In the genomic region with DNA sequence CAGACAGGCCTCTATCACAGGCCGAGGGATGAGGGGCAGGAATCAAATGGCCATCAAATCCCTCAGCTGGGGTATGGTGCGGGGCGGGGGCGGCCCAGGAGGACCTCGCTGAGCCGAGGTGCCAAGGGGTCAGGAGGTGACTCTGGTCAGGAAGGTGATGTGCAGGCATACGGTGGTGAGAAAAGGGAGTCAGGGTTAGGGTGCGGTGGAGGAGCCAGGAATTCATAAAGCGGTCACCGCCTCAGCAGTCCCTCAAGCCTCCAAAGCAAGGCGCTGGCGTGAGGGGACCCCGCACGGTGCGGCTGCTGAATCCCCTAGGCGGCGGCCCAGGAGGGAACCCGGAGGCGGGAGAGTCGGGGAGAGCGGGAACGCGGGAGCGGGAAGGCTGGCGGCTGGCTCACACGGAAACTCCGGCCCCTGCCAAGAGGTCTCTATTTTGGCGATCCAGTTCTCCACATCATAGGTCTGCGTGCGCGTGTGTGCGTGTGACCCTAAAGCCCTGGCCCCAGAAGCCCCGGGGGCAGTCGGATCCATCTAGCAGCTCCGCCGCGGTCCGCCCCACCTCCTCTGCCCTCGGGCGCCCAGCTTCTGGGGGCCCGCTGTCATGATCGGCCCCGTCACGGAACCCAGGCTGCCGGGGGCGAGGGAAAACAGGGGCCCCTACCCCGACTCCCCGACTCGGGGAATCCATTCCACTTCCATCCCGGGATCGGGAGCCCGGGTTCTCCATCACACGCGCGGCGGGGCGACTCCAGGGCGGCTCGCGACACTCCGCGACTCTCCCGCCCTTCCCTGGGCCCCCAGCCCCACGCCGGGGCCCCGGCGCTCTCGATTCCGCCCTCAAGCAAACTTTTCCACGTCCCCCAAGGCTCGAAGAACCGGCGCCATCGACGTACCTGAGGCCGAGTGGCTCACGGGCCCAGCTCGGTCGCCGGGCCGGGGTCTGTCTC, we compare ENCODE assay signal across 8 cellular contexts. TPM values are rescaled to one million over a fixed set of nuclear protein-coding genes. Genes with fewer than 3 reads are reported as not detected.
DNase-seq lines count a peak whose midpoint lies in the region; ATAC-seq and TF ChIP-seq lines count a peak whose summit lies in the region.

No MANE protein-coding gene starts in this region.

- DNase-seq in GM03348 (ENCODE audit: low spot score) (peak; percentile 28), WTC11 (ENCODE audit: low spot score) (peak; percentile 23), glutamatergic neuron (peak; percentile 26), sciatic nerve (ENCODE audit: low spot score) (no peak), OCI-M2 (lab: John Stamatoyannopoulos, UW; ENCODE audit: unreplicated experiment) (no peak), cerebellar nuclear complex (lab: John Stamatoyannopoulos, UW) (no peak)

- intact Hi-C loops in sciatic nerve (cut with DNase I) = no loop called here

- CTCF ChIA-PET in WTC11 (lab: Charles Lee) = interaction anchor here (1.0 to 3.9 kb wide), 8 partner anchors 7 to 49 kb away, joined by 4 to 13 read pairs (median 6); no protein-coding TSS in a partner anchor

- no peak for TF ChIP-seq CTCF in WTC11 (IDR thresholded peaks at IDR 0.05)
- TF ChIP-seq CTCF in glutamatergic neuron (IDR thresholded peaks at IDR 0.05; ENCODE audit: partially characterized antibody, unreplicated experiment) = no peak

- H3K27ac Mint-ChIP-seq in WTC11 (no peak overlapping the region), glutamatergic neuron (ENCODE audit: unreplicated experiment) (no peak overlapping the region)

- POLR2A ChIA-PET in WTC11 (lab: Charles Lee) = no interaction called here

- H3K9me3 Mint-ChIP-seq in WTC11 (no peaks in the 10 kb centered on the region), glutamatergic neuron (ENCODE audit: unreplicated experiment) (peaks cover 2% of the 10 kb centered on the region)

- peaks cover 55% of the 10 kb centered on the region for H3K27me3 Mint-ChIP-seq in WTC11 (ENCODE audit: low read depth)
- H3K27me3 Mint-ChIP-seq in glutamatergic neuron (ENCODE audit: unreplicated experiment) = peaks cover 9% of the 10 kb centered on the region

- H3K4me3 Mint-ChIP-seq in WTC11 (peak overlapping the region; percentile 52), glutamatergic neuron (ENCODE audit: unreplicated experiment) (no peak overlapping the region)

- H3K36me3 Mint-ChIP-seq in WTC11 (no peaks in the 10 kb centered on the region), glutamatergic neuron (ENCODE audit: unreplicated experiment) (no peaks in the 10 kb centered on the region)

- H3K4me1 Mint-ChIP-seq in WTC11 (peaks cover 14% of the 10 kb centered on the region; the same call in 1 of the 2 replicates), glutamatergic neuron (ENCODE audit: low read depth, unreplicated experiment) (no peaks in the 10 kb centered on the region)

- ATAC-seq in HG02973 (IDR thresholded peaks at IDR 0.05; ENCODE audit: unreplicated experiment) (peak; percentile 8), WTC11 (0 out of 2 replicates have a peak, but pooled peaks have one; percentile 11), sciatic nerve (peak; percentile 18), HG02798 (IDR thresholded peaks at IDR 0.05; ENCODE audit: poor library complexity, unreplicated experiment) (no peak)

TF ChIP-seq in WTC11, 78 proteins besides CTCF, POLR2A, EP300 and RAD21 (continues in another document):
- TF ChIP-seq, protein P1, sequence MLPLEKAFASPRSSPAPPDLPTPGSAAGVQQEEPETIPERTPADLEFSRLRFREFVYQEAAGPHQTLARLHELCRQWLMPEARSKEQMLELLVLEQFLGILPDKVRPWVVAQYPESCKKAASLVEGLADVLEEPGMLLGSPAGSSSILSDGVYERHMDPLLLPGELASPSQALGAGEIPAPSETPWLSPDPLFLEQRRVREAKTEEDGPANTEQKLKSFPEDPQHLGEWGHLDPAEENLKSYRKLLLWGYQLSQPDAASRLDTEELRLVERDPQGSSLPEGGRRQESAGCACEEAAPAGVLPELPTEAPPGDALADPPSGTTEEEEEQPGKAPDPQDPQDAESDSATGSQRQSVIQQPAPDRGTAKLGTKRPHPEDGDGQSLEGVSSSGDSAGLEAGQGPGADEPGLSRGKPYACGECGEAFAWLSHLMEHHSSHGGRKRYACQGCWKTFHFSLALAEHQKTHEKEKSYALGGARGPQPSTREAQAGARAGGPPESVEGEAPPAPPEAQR (CRISPR knock-in tag; IDR thresholded peaks at IDR 0.05) = no peak
- no peak for TF ChIP-seq ATF6 (CRISPR knock-in tag; IDR thresholded peaks at IDR 0.05)
- TF ChIP-seq CDX4 (CRISPR knock-in tag; IDR thresholded peaks at IDR 0.05; ENCODE audit: borderline replicate concordance) = no peak
- TF ChIP-seq GABPB1 (CRISPR knock-in tag; IDR thresholded peaks at IDR 0.05) = no peak
- TF ChIP-seq ZNF263 (CRISPR knock-in tag; IDR thresholded peaks at IDR 0.05; ENCODE audit: low read depth) = no peak
- TF ChIP-seq ZNF396 (CRISPR knock-in tag; IDR thresholded peaks at IDR 0.05; ENCODE audit: borderline replicate concordance) = no peak
- TF ChIP-seq, protein P2, sequence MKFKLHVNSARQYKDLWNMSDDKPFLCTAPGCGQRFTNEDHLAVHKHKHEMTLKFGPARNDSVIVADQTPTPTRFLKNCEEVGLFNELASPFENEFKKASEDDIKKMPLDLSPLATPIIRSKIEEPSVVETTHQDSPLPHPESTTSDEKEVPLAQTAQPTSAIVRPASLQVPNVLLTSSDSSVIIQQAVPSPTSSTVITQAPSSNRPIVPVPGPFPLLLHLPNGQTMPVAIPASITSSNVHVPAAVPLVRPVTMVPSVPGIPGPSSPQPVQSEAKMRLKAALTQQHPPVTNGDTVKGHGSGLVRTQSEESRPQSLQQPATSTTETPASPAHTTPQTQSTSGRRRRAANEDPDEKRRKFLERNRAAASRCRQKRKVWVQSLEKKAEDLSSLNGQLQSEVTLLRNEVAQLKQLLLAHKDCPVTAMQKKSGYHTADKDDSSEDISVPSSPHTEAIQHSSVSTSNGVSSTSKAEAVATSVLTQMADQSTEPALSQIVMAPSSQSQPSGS (CRISPR knock-in tag; IDR thresholded peaks at IDR 0.05; ENCODE audit: borderline replicate concordance, low read depth) = no peak
- no peak for TF ChIP-seq SP1 (CRISPR knock-in tag; conservative IDR thresholded peaks at IDR 0.05)
- no peak for TF ChIP-seq GTF2I (CRISPR knock-in tag; conservative IDR thresholded peaks at IDR 0.05)
- no peak for TF ChIP-seq MLX (CRISPR knock-in tag; IDR thresholded peaks at IDR 0.05)
- TF ChIP-seq ZNF671 (CRISPR knock-in tag; IDR thresholded peaks at IDR 0.05) = no peak
- no peak for TF ChIP-seq NFE2L1 (CRISPR knock-in tag; IDR thresholded peaks at IDR 0.05)
- no peak for TF ChIP-seq E2F4 (CRISPR knock-in tag; IDR thresholded peaks at IDR 0.05; ENCODE audit: borderline replicate concordance, low read depth)
- no peak for TF ChIP-seq SMAD3 (CRISPR knock-in tag; IDR thresholded peaks at IDR 0.05; ENCODE audit: borderline replicate concordance)
- no peak for TF ChIP-seq IRF2 (CRISPR knock-in tag; IDR thresholded peaks at IDR 0.05; ENCODE audit: borderline replicate concordance, low read depth)
- TF ChIP-seq KAT7 (CRISPR knock-in tag; IDR thresholded peaks at IDR 0.05; ENCODE audit: borderline replicate concordance) = no peak
- no peak for TF ChIP-seq PRRX2 (CRISPR knock-in tag; IDR thresholded peaks at IDR 0.05)
- no peak for TF ChIP-seq CREB1 (CRISPR knock-in tag; IDR thresholded peaks at IDR 0.05)

RNA-seq across cellular contexts. Expression of gene ELF4, which starts 0.6 kb away (rescaled TPM):
- total RNA-seq in WTC11 (2021) (1.7 to 1.9 TPM (median 1.9 TPM) in 3 replicates), glutamatergic neuron (ENCODE audit: unreplicated experiment) (0.10 TPM), sciatic nerve (15.3 TPM)

RNA-seq across cellular contexts. Expression of gene AIFM1, which starts 55.9 kb away (rescaled TPM):
- total RNA-seq in WTC11 (2021) = 53.5 to 55.9 TPM (median 55.0 TPM) in 3 replicates
- 29.1 TPM for total RNA-seq in glutamatergic neuron (ENCODE audit: unreplicated experiment)
- 15.7 TPM for total RNA-seq in sciatic nerve

Comparison
In these comparisons a context has a peak if more than half of its experiments do, and no peak if none do; other contexts are left out.
1. DNase-seq: peak in GM03348 (single experiment), WTC11 (single experiment) and glutamatergic neuron (single experiment); none in sciatic nerve (single experiment), OCI-M2 (single experiment) and cerebellar nuclear complex (0 of 2).